Comparison of ENCODE assay signal across 26 cellular contexts in the genomic region with DNA sequence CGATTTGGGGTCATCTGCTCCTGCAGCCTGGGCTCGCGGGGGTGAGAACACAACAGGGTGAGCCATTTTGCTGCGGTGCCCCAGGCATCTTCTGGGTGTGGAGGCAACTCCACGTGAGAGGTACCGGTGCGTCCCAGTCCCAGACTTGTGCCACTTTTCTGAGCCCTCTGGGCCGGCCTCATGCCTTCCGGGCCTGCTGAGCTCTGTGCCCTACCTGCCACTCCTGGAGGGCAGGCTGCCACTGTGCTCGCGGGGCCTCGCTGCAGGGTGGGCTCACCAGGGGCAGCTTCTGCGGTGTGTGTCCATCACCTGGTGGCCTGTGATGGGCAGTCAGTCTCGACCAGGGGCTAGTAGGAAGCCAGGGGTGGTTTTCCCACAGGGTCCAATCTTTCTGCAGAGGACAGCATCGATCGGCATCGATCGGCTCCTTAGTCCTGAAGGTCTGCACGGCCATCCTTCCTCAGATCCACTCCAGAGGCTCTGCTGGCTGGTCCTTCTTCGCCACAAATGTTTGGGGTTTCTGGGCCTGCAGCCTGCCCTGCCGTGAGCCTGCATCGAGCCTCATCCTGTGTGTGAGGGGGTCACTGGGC. TPM values are rescaled to one million over a fixed set of nuclear protein-coding genes. Genes with fewer than 3 reads are reported as not detected.
DNase-seq lines count a peak whose midpoint lies in the region; ATAC-seq and TF ChIP-seq lines count a peak whose summit lies in the region.
"Had no signal": no experiment of that assay in that cellular context is flagged by ENCODE, and none has a peak within 500 bp of the region (broad histone marks: within the 10 kb centered on the region; RNA-seq: fewer than 3 reads in every experiment).

No MANE protein-coding gene starts in this region.

- H3K4me2 ChIP-seq in trophoblast cell (ENCODE audit: low read length): no peak overlapping the region
- H3K4me2 ChIP-seq: BLaER1 had no signal

- ATAC-seq in right cardiac atrium (no peak), left cardiac atrium (no peak), natural killer cell (no peak)
- ATAC-seq in natural killer cell treated with Interleukin-12 subunit alpha and Interleukin-12 subunit beta and Interleukin-15 and Interleukin-18, amount 100 ng/mL, for 72 hours: no peak
- ATAC-seq: GM12878 had no signal

- H4K12ac ChIP-seq in trophoblast cell (ENCODE audit: low read depth, low read length): no peak overlapping the region

- no peak overlapping the region for H3K14ac ChIP-seq in trophoblast cell (ENCODE audit: low read length)

- H3K27ac Mint-ChIP-seq in natural killer cell treated with Interleukin-12 subunit alpha and Interleukin-12 subunit beta and Interleukin-15 and Interleukin-18, amount 100 ng/mL, for 72 hours: no peak overlapping the region
- H3K27ac Mint-ChIP-seq in natural killer cell: no peak overlapping the region
- H3K27ac Mint-ChIP-seq: CD14-positive monocyte; CD4-positive, alpha-beta memory T cell; CD4-positive, CD25-positive, alpha-beta regulatory T cell; CD8-positive, alpha-beta memory T cell had no signal

- no peak for TF ChIP-seq CTCF in natural killer cell (IDR thresholded peaks at IDR 0.05)

- H3K18ac ChIP-seq in trophoblast cell (ENCODE audit: low read length): no peak overlapping the region

- no peak overlapping the region for H4K91ac ChIP-seq in trophoblast cell (ENCODE audit: low read depth, low read length)

- no peaks in the 10 kb centered on the region for H3K79me2 ChIP-seq in trophoblast cell (ENCODE audit: control insufficient read depth, insufficient read depth, low read length, poor library complexity)

- WGBS in right cardiac atrium: 84% methylated on average over 22 of the region's 22 CpGs
- WGBS in trophoblast cell (ENCODE audit: extremely low coverage, insufficient coverage, insufficient read length): no CpG with 5 or more reads among the region's 22 CpGs

- no peaks in the 10 kb centered on the region for H3K36me3 ChIP-seq in trophoblast cell (ENCODE audit: control insufficient read depth in 1 of 2, insufficient read depth in 2 of 2, low read length in 2 of 2)
- H3K36me3 ChIP-seq: BE2C, BLaER1 had no signal

- no peak overlapping the region for H2AK5ac ChIP-seq in trophoblast cell (ENCODE audit: low read length)

- no peak overlapping the region for H3K4me3 Mint-ChIP-seq in natural killer cell treated with Interleukin-12 subunit alpha and Interleukin-12 subunit beta and Interleukin-15 and Interleukin-18, amount 100 ng/mL, for 72 hours
- no peak overlapping the region for H3K4me3 Mint-ChIP-seq in natural killer cell
- H3K4me3 Mint-ChIP-seq: CD14-positive monocyte; CD4-positive, alpha-beta memory T cell; CD4-positive, CD25-positive, alpha-beta regulatory T cell; CD8-positive, alpha-beta memory T cell had no signal

- no peak overlapping the region for H3K23ac ChIP-seq in trophoblast cell (ENCODE audit: low read length)

- no peak overlapping the region for H2BK12ac ChIP-seq in trophoblast cell (ENCODE audit: low read length)

- no peak overlapping the region for H2BK5ac ChIP-seq in trophoblast cell (ENCODE audit: low read depth, low read length, poor library complexity)

- no peaks in the 10 kb centered on the region for H3K4me1 Mint-ChIP-seq in natural killer cell treated with Interleukin-12 subunit alpha and Interleukin-12 subunit beta and Interleukin-15 and Interleukin-18, amount 100 ng/mL, for 72 hours (ENCODE audit: low read depth in 2 of 2)
- H3K4me1 Mint-ChIP-seq in natural killer cell: no peaks in the 10 kb centered on the region
- H3K4me1 Mint-ChIP-seq: CD14-positive monocyte; CD4-positive, CD25-positive, alpha-beta regulatory T cell had no signal

- H3K4ac ChIP-seq in trophoblast cell (ENCODE audit: low read depth, low read length): no peak overlapping the region

- peaks cover 0 to 5% of the 10 kb centered on the region in 2 donors for H3K27me3 Mint-ChIP-seq in natural killer cell treated with Interleukin-12 subunit alpha and Interleukin-12 subunit beta and Interleukin-15 and Interleukin-18, amount 100 ng/mL, for 72 hours
- H3K27me3 Mint-ChIP-seq in natural killer cell (ENCODE audit: low read depth in 2 of 2): peaks cover 5 to 28% of the 10 kb centered on the region in 2 donors

- no peak overlapping the region for H3K27ac ChIP-seq in right cardiac atrium (ENCODE audit: low read length)
- no peak overlapping the region for H3K27ac ChIP-seq in trophoblast cell (ENCODE audit: low read depth, low read length)
- H3K27ac ChIP-seq: BLaER1 had no signal

- H3K4me3 ChIP-seq in right cardiac atrium (ENCODE audit: low read length): no peak overlapping the region
- peak overlapping the region; percentile 6 for H3K4me3 ChIP-seq in trophoblast cell (ENCODE audit: low read depth, low read length)
- H3K4me3 ChIP-seq: BLaER1, GM12878 had no signal

- H3K27me3 ChIP-seq in right cardiac atrium (ENCODE audit: control insufficient read depth, insufficient read depth): no peaks in the 10 kb centered on the region
- no peaks in the 10 kb centered on the region for H3K27me3 ChIP-seq in trophoblast cell (ENCODE audit: insufficient read depth, low read length)

- H2AFZ ChIP-seq in trophoblast cell (ENCODE audit: insufficient read depth, low read length, poor library complexity): no peak overlapping the region

- intact Hi-C loops in right cardiac atrium (cut with DNase I) (no loop called here), left cardiac atrium (cut with DNase I) (no loop called here), natural killer cell (cut with micrococcal nuclease) (no loop called here)

- no peaks in the 10 kb centered on the region for H3K79me1 ChIP-seq in trophoblast cell (ENCODE audit: low read length)

- H3K9me3 Mint-ChIP-seq in natural killer cell treated with Interleukin-12 subunit alpha and Interleukin-12 subunit beta and Interleukin-15 and Interleukin-18, amount 100 ng/mL, for 72 hours: no peaks in the 10 kb centered on the region
- H3K9me3 Mint-ChIP-seq in natural killer cell: no peaks in the 10 kb centered on the region
- H3K9me3 Mint-ChIP-seq: CD4-positive, alpha-beta memory T cell; CD8-positive, alpha-beta memory T cell had no signal

- DNase-seq in right cardiac atrium: peak in 2 of 3 donors; percentile 30 to 53
- DNase-seq in left cardiac atrium: no peak
- DNase-seq in natural killer cell treated with Interleukin-12 subunit alpha and Interleukin-12 subunit beta and Interleukin-15 and Interleukin-18, amount 100 ng/mL, for 72 hours (ENCODE audit: low spot score): peak; percentile 56
- DNase-seq in natural killer cell: no peak
- DNase-seq in trophoblast cell: no peak
- no peak for DNase-seq in NK-92 treated with Interleukin-12 subunit alpha and Interleukin-12 subunit beta, amount 100 ng/mL, for 24 hours (lab: John Stamatoyannopoulos, UW)
- DNase-seq: 8988T; ACHN; BE2C; CD4-positive, alpha-beta memory T cell; CD4-positive, CD25-positive, alpha-beta regulatory T cell; CD8-positive, alpha-beta memory T cell; COR-L47; DMS 273 treated with DMSO at 0.1 percent for 48 hours; DMS153; DMS53; DMS79; DND-41; EL; GDM1 had no signal

- H3K36me3 Mint-ChIP-seq in natural killer cell treated with Interleukin-12 subunit alpha and Interleukin-12 subunit beta and Interleukin-15 and Interleukin-18, amount 100 ng/mL, for 72 hours: no peaks in the 10 kb centered on the region
- no peaks in the 10 kb centered on the region for H3K36me3 Mint-ChIP-seq in natural killer cell
- H3K36me3 Mint-ChIP-seq: CD14-positive monocyte; CD4-positive, alpha-beta memory T cell; CD4-positive, CD25-positive, alpha-beta regulatory T cell; CD8-positive, alpha-beta memory T cell had no signal

- no peak overlapping the region for H4K8ac ChIP-seq in trophoblast cell (ENCODE audit: low read depth, low read length)

- H3K9ac ChIP-seq in trophoblast cell (ENCODE audit: low read length): no peak overlapping the region
- H3K9ac ChIP-seq: BLaER1 had no signal

- H3K9me3 ChIP-seq in right cardiac atrium (ENCODE audit: control insufficient read depth, low read length): no peaks in the 10 kb centered on the region
- H3K9me3 ChIP-seq in trophoblast cell (ENCODE audit: insufficient read depth, low read depth, low read length): no peaks in the 10 kb centered on the region
- H3K9me3 ChIP-seq: BE2C, BLaER1 had no signal

- H2BK120ac ChIP-seq in trophoblast cell (ENCODE audit: insufficient read depth, low read length, poor library complexity): no peak overlapping the region

- H3K4me1 ChIP-seq in right cardiac atrium (ENCODE audit: control insufficient read depth, insufficient read depth, low read length): no peaks in the 10 kb centered on the region
- H3K4me1 ChIP-seq in trophoblast cell (ENCODE audit: control insufficient read depth in 1 of 2, insufficient read depth in 2 of 2, low read length in 2 of 2): peaks cover 18 to 20% of the 10 kb centered on the region in 2 experiments
- H3K4me1 ChIP-seq: BE2C, BLaER1 had no signal

RNA-seq across cellular contexts. Expression of a gene that starts 22.6 kb away (rescaled TPM):
- total RNA-seq in right cardiac atrium: under 1 TPM in 1 of 4 donors, not detected in 3; 0.21 TPM
- not detected for polyA plus RNA-seq in right cardiac atrium
- under 1 TPM; 0.18 to 0.50 TPM for total RNA-seq in left cardiac atrium
- not detected for total RNA-seq in natural killer cell treated with Interleukin-12 subunit alpha and Interleukin-12 subunit beta and Interleukin-15 and Interleukin-18, amount 100 ng/mL, for 72 hours
- not detected for total RNA-seq in natural killer cell
- 25.8 and 26.3 TPM in 2 replicates for polyA plus RNA-seq in trophoblast cell (2013)
- total RNA-seq: A673; CD4-positive, alpha-beta memory T cell; CD4-positive, CD25-positive, alpha-beta regulatory T cell; CD8-positive, alpha-beta memory T cell; G401; GM12878 had no signal
- polyA plus RNA-seq: AG04450; CD14-positive monocyte; CD4-positive, alpha-beta memory T cell; CD4-positive, CD25-positive, alpha-beta regulatory T cell; CD8-positive, alpha-beta memory T cell; GM12878 had no signal

RNA-seq across cellular contexts. Expression of a gene that starts 58.9 kb away (rescaled TPM):
- total RNA-seq in right cardiac atrium: 10 to 100 TPM; 64.1 to 90.1 (median 76.8) TPM
- polyA plus RNA-seq in right cardiac atrium: 216 TPM
- total RNA-seq in left cardiac atrium: 10 to 100 TPM; 84.2 to 86.1 TPM
- total RNA-seq in natural killer cell treated with Interleukin-12 subunit alpha and Interleukin-12 subunit beta and Interleukin-15 and Interleukin-18, amount 100 ng/mL, for 72 hours: 10 to 100 TPM; 25.3 to 35.5 TPM
- total RNA-seq in natural killer cell: 10 to 100 TPM; 19.2 to 25.9 (median 22.5) TPM
- polyA plus RNA-seq in trophoblast cell (2013): 83.0 and 83.7 TPM in 2 replicates

Comparison
In these comparisons a context has a peak if more than half of its experiments do, and no peak if none do; other contexts are left out.
1. DNase-seq: peak in right cardiac atrium (2 of 3) and natural killer cell treated with Interleukin-12 subunit alpha and Interleukin-12 subunit beta and Interleukin-15 and Interleukin-18, amount 100 ng/mL, for 72 hours (single experiment); none in left cardiac atrium (single experiment), natural killer cell (single experiment), trophoblast cell (0 of 2) and NK-92 treated with Interleukin-12 subunit alpha and Interleukin-12 subunit beta, amount 100 ng/mL, for 24 hours (single experiment).